8 cellular contexts compared by ENCODE assay signal in the genomic region with DNA sequence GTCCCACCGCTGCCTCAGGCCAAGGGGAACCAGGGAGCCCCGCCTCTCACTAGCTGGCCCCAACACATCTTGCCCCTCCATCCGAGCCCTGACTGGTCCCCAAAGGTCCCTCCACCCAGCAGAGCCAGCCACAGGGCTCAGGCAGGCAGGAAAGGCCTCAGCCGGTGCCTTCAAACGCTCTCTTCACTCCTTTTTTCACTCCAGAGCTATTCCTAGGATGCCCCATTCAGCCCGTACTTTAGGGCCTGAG. TPM values are rescaled to one million over a fixed set of nuclear protein-coding genes. Genes with fewer than 3 reads are reported as not detected.
DNase-seq lines count a peak whose midpoint lies in the region; ATAC-seq, FAIRE-seq and TF ChIP-seq lines count a peak whose summit lies in the region.

No MANE protein-coding gene starts in this region.

- H3K27me3 Mint-ChIP-seq in stimulated activated naive CD8-positive, alpha-beta T cell treated with anti-CD3 and anti-CD28 coated beads, Interleukin-15, Interleukin-2, amounts not matched to agents 100 ng/mL and 50 ng/mL, for 24 hours, result no peaks in the 10 kb centered on the region

- H3K36me3 ChIP-seq in bronchial epithelial cell (ENCODE audit: control insufficient read depth, insufficient read depth, low read length) (peaks cover 4% of the 10 kb centered on the region), mucosa of descending colon (ENCODE audit: low read depth) (no peaks in the 10 kb centered on the region)

- peak overlapping the region; percentile 53 for H3K4me3 ChIP-seq in bronchial epithelial cell (ENCODE audit: low read depth, low read length)
- peak overlapping the region; percentile 19 for H3K4me3 ChIP-seq in mucosa of descending colon

- FAIRE-seq in bronchial epithelial cell (lab: Jason Lieb, UNC) (no peak), D721Med (lab: Jason Lieb, UNC) (no peak)

- no peak for TF ChIP-seq CTCF in bronchial epithelial cell (IDR thresholded peaks at IDR 0.05; ENCODE audit: insufficient read depth, low read length, severe bottlenecking)
- no peak for TF ChIP-seq CTCF in mucosa of descending colon (IDR thresholded peaks at IDR 0.05)
- TF ChIP-seq CTCF in D721Med (IDR thresholded peaks at IDR 0.05; ENCODE audit: insufficient read depth, missing control alignments), result no peak

- peaks cover 24% of the 10 kb centered on the region for H3K4me1 Mint-ChIP-seq in stimulated activated naive CD8-positive, alpha-beta T cell treated with anti-CD3 and anti-CD28 coated beads, Interleukin-15, Interleukin-2, amounts not matched to agents 100 ng/mL and 50 ng/mL, for 24 hours (ENCODE audit: low read depth)

- peaks cover 10% of the 10 kb centered on the region for H3K4me1 ChIP-seq in mucosa of descending colon (ENCODE audit: low read depth)

- no peak for DNase-seq in stimulated activated naive CD8-positive, alpha-beta T cell treated with anti-CD3 and anti-CD28 coated beads, Interleukin-15, Interleukin-2, amounts not matched to agents 100 U/mL and 50 U/mL, for 24 hours
- DNase-seq in bronchial epithelial cell (ENCODE audit: low read depth), result no peak
- no peak for DNase-seq in mucosa of descending colon
- no peak for DNase-seq in NCI-H2107 treated with DMSO at 0.1 percent for 48 hours (lab: John Stamatoyannopoulos, UW; ENCODE audit: unreplicated experiment)
- no peak for DNase-seq in D721Med (ENCODE audit: insufficient read length, low spot score)

- no peaks in the 10 kb centered on the region for H3K9me3 ChIP-seq in mucosa of descending colon

- ATAC-seq in stimulated activated naive CD8-positive, alpha-beta T cell treated with anti-CD3 and anti-CD28 coated beads, Interleukin-15, Interleukin-2, amounts not matched to agents 100 U/mL and 50 U/mL, for 24 hours, result no peak
- ATAC-seq in mucosa of descending colon (no peak), GM18519 (IDR thresholded peaks at IDR 0.05; ENCODE audit: low FRiP score, unreplicated experiment) (no peak), GM21737 (IDR thresholded peaks at IDR 0.05; ENCODE audit: unreplicated experiment) (no peak)

- H3K9me3 Mint-ChIP-seq in stimulated activated naive CD8-positive, alpha-beta T cell treated with anti-CD3 and anti-CD28 coated beads, Interleukin-15, Interleukin-2, amounts not matched to agents 100 ng/mL and 50 ng/mL, for 24 hours, result no peaks in the 10 kb centered on the region

- intact Hi-C loops in mucosa of descending colon (cut with DNase I, micrococcal nuclease), result no loop called here

- peak overlapping the region; percentile 87 for H3K4me3 Mint-ChIP-seq in stimulated activated naive CD8-positive, alpha-beta T cell treated with anti-CD3 and anti-CD28 coated beads, Interleukin-15, Interleukin-2, amounts not matched to agents 100 ng/mL and 50 ng/mL, for 24 hours

- peak overlapping the region; percentile 96 for H3K27ac Mint-ChIP-seq in stimulated activated naive CD8-positive, alpha-beta T cell treated with anti-CD3 and anti-CD28 coated beads, Interleukin-15, Interleukin-2, amounts not matched to agents 100 ng/mL and 50 ng/mL, for 24 hours

- H3K27me3 ChIP-seq in bronchial epithelial cell (ENCODE audit: control insufficient read depth, insufficient read depth, low read length), result no peaks in the 10 kb centered on the region

- H3K36me3 Mint-ChIP-seq in stimulated activated naive CD8-positive, alpha-beta T cell treated with anti-CD3 and anti-CD28 coated beads, Interleukin-15, Interleukin-2, amounts not matched to agents 100 ng/mL and 50 ng/mL, for 24 hours (ENCODE audit: low read depth), result peaks cover 29% of the 10 kb centered on the region

RNA-seq across cellular contexts. Expression of a gene that starts 1.5 kb away (rescaled TPM):
- total RNA-seq in bronchial epithelial cell, result 0.77 and 0.79 TPM in 2 replicates
- total RNA-seq in mucosa of descending colon, result 10 to 100 TPM; 35.0 to 47.8 (median 36.7) TPM

RNA-seq across cellular contexts. Expression of a gene that starts 7.2 kb away (rescaled TPM):
- total RNA-seq in bronchial epithelial cell, result 56.9 and 66.8 TPM in 2 replicates
- 10 to 100 TPM; 52.2 to 72.3 (median 68.9) TPM for total RNA-seq in mucosa of descending colon

RNA-seq across cellular contexts. Expression of a gene that starts 16.8 kb away (rescaled TPM):
- total RNA-seq in bronchial epithelial cell (5.5 and 10.3 TPM in 2 replicates), mucosa of descending colon (10 to 100 TPM in 2 of 3 donors, 1 to 10 TPM in 1; 3.5 to 21.2 (median 10.2) TPM)

RNA-seq across cellular contexts. Expression of a gene that starts 23.1 kb away (rescaled TPM):
- total RNA-seq in bronchial epithelial cell (not detected in 2 replicates), mucosa of descending colon (under 1 TPM; 0.43 to 0.78 (median 0.54) TPM)

RNA-seq across cellular contexts. Expression of a gene that starts 41.6 kb away (rescaled TPM):
- total RNA-seq in bronchial epithelial cell (0.26 and 1.4 TPM in 2 replicates), mucosa of descending colon (10 to 100 TPM in 1 of 3 donors, 1 to 10 TPM in 2; 3.0 to 66.9 (median 7.0) TPM)

Comparison
In these comparisons a context has a peak if more than half of its experiments do, and no peak if none do; other contexts are left out.
1. RNA of a gene that starts 1.5 kb away (total RNA-seq): 35.0 to 47.8 TPM in mucosa of descending colon; 0.77 to 0.79 TPM in bronchial epithelial cell; every median in the first group is over 10 times any median in the second.